16 cellular contexts compared by ENCODE assay signal in the genomic region with DNA sequence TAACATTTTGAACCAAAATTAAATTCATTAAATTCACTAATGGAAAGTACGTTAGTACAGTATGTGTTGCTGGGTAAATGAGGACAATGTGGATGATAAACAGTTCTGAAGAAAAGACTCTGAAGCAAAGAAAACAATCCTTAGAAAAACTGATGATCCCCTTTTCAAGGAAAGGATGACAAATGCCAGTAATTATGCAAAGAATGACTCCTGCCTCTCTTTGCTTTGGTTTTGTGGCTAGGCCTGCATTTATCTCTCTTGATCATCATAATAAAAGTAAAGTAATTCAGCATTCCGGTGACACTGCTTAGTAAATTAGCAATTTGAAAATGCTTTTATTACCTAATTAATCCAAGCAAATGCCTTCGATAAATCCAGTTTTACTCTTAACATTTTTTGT.
A peak's percentile ranks its signal among the peaks of the same experiment; 100 is the strongest.
DNase-seq lines count a peak whose midpoint lies in the region; ATAC-seq, FAIRE-seq and TF ChIP-seq lines count a peak whose summit lies in the region.
"Had no signal": no experiment of that assay in that cellular context is flagged by ENCODE, and none has a peak within 500 bp of the region (broad histone marks: within the 10 kb centered on the region; RNA-seq: fewer than 3 reads in every experiment).

No MANE protein-coding gene starts in this region.

- FAIRE-seq in A549 (lab: Jason Lieb, UNC) (peak; percentile 81), HTR-8/SVneo (lab: Jason Lieb, UNC) (no peak)

- peaks cover 25% of the 10 kb centered on the region for H3K4me1 Mint-ChIP-seq in T-helper 1 cell treated with Interleukin-12 subunit alpha and Interleukin-12 subunit beta and Interleukin-4 antibody, amounts not matched to agents 30 μg/mL and 1 μg/mL, for 36 hours (ENCODE audit: low read depth)

- no peaks in the 10 kb centered on the region for H3K9me3 ChIP-seq in A549
- no peaks in the 10 kb centered on the region for H3K9me3 ChIP-seq in hepatocyte (ENCODE audit: low read depth)
- H3K9me3 ChIP-seq: psoas muscle had no signal

- H3K36me3 ChIP-seq in hepatocyte (replicated peaks; ENCODE audit: insufficient read depth, low read depth) = no peaks in the 10 kb centered on the region

- ATAC-seq in A549 (no peak), HG03095 (IDR thresholded peaks at IDR 0.05; ENCODE audit: unreplicated experiment) (no peak), left lobe of liver (no peak)
- ATAC-seq: psoas muscle had no signal

- POLR2A ChIA-PET in A549 (lab: Yijun Ruan, JAX) = no interaction called here

- no peaks in the 10 kb centered on the region for H3K27me3 Mint-ChIP-seq in T-helper 1 cell treated with Interleukin-12 subunit alpha and Interleukin-12 subunit beta and Interleukin-4 antibody, amounts not matched to agents 30 μg/mL and 1 μg/mL, for 36 hours (ENCODE audit: low read depth)

- H3K9me3 Mint-ChIP-seq in T-helper 1 cell treated with Interleukin-12 subunit alpha and Interleukin-12 subunit beta and Interleukin-4 antibody, amounts not matched to agents 30 μg/mL and 1 μg/mL, for 36 hours = no peaks in the 10 kb centered on the region
- H3K9me3 Mint-ChIP-seq: activated naive CD8-positive, alpha-beta T cell treated with anti-CD3 and anti-CD28 coated beads, Interleukin-2, amount 10 ng/mL, durations not matched to agents 7 days and 5 days had no signal

- no peak for TF ChIP-seq EP300 in A549 (IDR thresholded peaks at IDR 0.05)

- peak overlapping the region; percentile 37 for H3K4me3 Mint-ChIP-seq in T-helper 1 cell treated with Interleukin-12 subunit alpha and Interleukin-12 subunit beta and Interleukin-4 antibody, amounts not matched to agents 30 μg/mL and 1 μg/mL, for 36 hours

- peaks cover 15% of the 10 kb centered on the region for H3K79me2 ChIP-seq in hepatocyte

- WGBS in A549 (ENCODE audit: missing lambda C conversion rate) = 85% methylated on average over 3 of the region's 3 CpGs
- WGBS in hepatocyte (ENCODE audit: low lambda C conversion rate, missing lambda C conversion rate) = 56% methylated on average over 3 of the region's 3 CpGs

- CTCF ChIA-PET in A549 (lab: Yijun Ruan, JAX) = no interaction called here

- no peaks in the 10 kb centered on the region for H3K9me2 ChIP-seq in hepatocyte (replicated peaks; ENCODE audit: insufficient read depth)

- in situ Hi-C loops in KBM-7 (cut with MboI; ENCODE audit: low pct_unique_long_range_greater_than_20kb, low sequenced_read_pairs) = no loop called here

- no peak for TF ChIP-seq POLR2A in A549 (IDR thresholded peaks at IDR 0.05; ENCODE audit: low read length)

- H3K4me3 ChIP-seq in A549 = no peak overlapping the region
- peak overlapping the region; percentile 72 for H3K4me3 ChIP-seq in hepatocyte
- H3K4me3 ChIP-seq: psoas muscle had no signal

- TF ChIP-seq RAD21 in A549 (conservative IDR thresholded peaks at IDR 0.05 in 1 of 2, IDR thresholded peaks at IDR 0.05 in 1 of 2) = no peak

- no peaks in the 10 kb centered on the region for H4K20me1 ChIP-seq in hepatocyte (ENCODE audit: insufficient read depth, poor library complexity, severe bottlenecking)

- TF ChIP-seq CTCF in A549 (IDR thresholded peaks at IDR 0.05) (no peak), hepatocyte (IDR thresholded peaks at IDR 0.05; ENCODE audit: poor library complexity) (no peak)

- DNase-seq in A549 (ENCODE audit: low read depth in 1 of 2, low spot score in 1 of 2) (no peak), GM04503 (ENCODE audit: low read depth) (peak; percentile 61), hepatocyte (ENCODE audit: low spot score) (no peak), KBM-7 (no peak), HTR-8/SVneo (ENCODE audit: insufficient read length, low spot score) (no peak), left lobe of liver (ENCODE audit: low spot score) (no peak)
- DNase-seq: activated CD4-positive, CD25-positive, alpha-beta regulatory T cell; activated naive CD8-positive, alpha-beta T cell treated with anti-CD3 and anti-CD28 coated beads, Interleukin-2, amount 10 ng/mL, durations not matched to agents 7 days and 5 days; head of caudate nucleus; NCI-H524; psoas muscle; stimulated activated CD4-positive, alpha-beta T cell treated with anti-CD3 and anti-CD28 coated beads, Interleukin-4, amount 100 ng/mL, for 4 hours had no signal

- H3K4me1 ChIP-seq in A549 (peaks cover 19% of the 10 kb centered on the region), hepatocyte (ENCODE audit: insufficient read depth) (no peaks in the 10 kb centered on the region)
- H3K4me1 ChIP-seq: psoas muscle had no signal

- H3K4me2 ChIP-seq in A549 = peak overlapping the region; percentile 66
- no peak overlapping the region for H3K4me2 ChIP-seq in hepatocyte

- H3K27me3 ChIP-seq in hepatocyte = no peaks in the 10 kb centered on the region

- H3K27ac Mint-ChIP-seq in T-helper 1 cell treated with Interleukin-12 subunit alpha and Interleukin-12 subunit beta and Interleukin-4 antibody, amounts not matched to agents 30 μg/mL and 1 μg/mL, for 36 hours = no peak overlapping the region
- H3K27ac Mint-ChIP-seq: activated naive CD8-positive, alpha-beta T cell treated with anti-CD3 and anti-CD28 coated beads, Interleukin-2, amount 10 ng/mL, durations not matched to agents 7 days and 5 days had no signal

- H3K27ac ChIP-seq in A549 (peak overlapping the region; percentile 48 to 96; a peak in 4 of 6 replicates), hepatocyte (no peak overlapping the region)
- H3K27ac ChIP-seq: C4-2B, HL-60, psoas muscle had no signal

- no peak overlapping the region for H2AFZ ChIP-seq in hepatocyte

- H3K36me3 Mint-ChIP-seq in T-helper 1 cell treated with Interleukin-12 subunit alpha and Interleukin-12 subunit beta and Interleukin-4 antibody, amounts not matched to agents 30 μg/mL and 1 μg/mL, for 36 hours (ENCODE audit: low read depth) = peaks cover 12% of the 10 kb centered on the region
- H3K36me3 Mint-ChIP-seq: activated naive CD8-positive, alpha-beta T cell treated with anti-CD3 and anti-CD28 coated beads, Interleukin-2, amount 10 ng/mL, durations not matched to agents 7 days and 5 days had no signal

TF ChIP-seq in A549, 52 proteins besides CTCF, POLR2A, EP300 and RAD21:
- TF ChIP-seq HDAC2 (IDR thresholded peaks at IDR 0.05) = no peak
- no peak for TF ChIP-seq EHF (CRISPR knock-in tag; IDR thresholded peaks at IDR 0.05)
TF ChIP-seq in A549: peak in this region for 0.
